ENCODE assay signal across 5 cellular contexts in genomic region chr10:15266117-15266516, GRCh38.
"Had no signal": no experiment of that assay in that cellular context is flagged by ENCODE, and none has a peak within 500 bp of the region (broad histone marks: within the 10 kb centered on the region; RNA-seq: fewer than 3 reads in every experiment).

No MANE protein-coding gene starts in this region.

- H3K36me3 Mint-ChIP-seq: IgD-negative memory B cell had no signal

- H3K4me2 ChIP-seq: GM23338 had no signal

- H3K27ac Mint-ChIP-seq: GM23338, IgD-negative memory B cell had no signal

- H3K4me3 ChIP-seq: GM23338 had no signal

- H3K27ac ChIP-seq: HL-60 had no signal

- H3K4me1 Mint-ChIP-seq: GM23338, IgD-negative memory B cell had no signal

- DNase-seq: H9, HCEC 1CT had no signal

- ATAC-seq: GM23338 had no signal

- H2AFZ ChIP-seq: GM23338 had no signal

- H3K4me3 Mint-ChIP-seq: GM23338, H9, IgD-negative memory B cell had no signal
